13 cellular contexts compared by ENCODE assay signal in genomic region chr1:184419734-184420161, GRCh38. TPM values are rescaled to one million over a fixed set of nuclear protein-coding genes. Genes with fewer than 3 reads are reported as not detected.
DNase-seq lines count a peak whose midpoint lies in the region; ATAC-seq, FAIRE-seq and TF ChIP-seq lines count a peak whose summit lies in the region.
"Had no signal": no experiment of that assay in that cellular context is flagged by ENCODE, and none has a peak within 500 bp of the region (broad histone marks: within the 10 kb centered on the region; RNA-seq: fewer than 3 reads in every experiment).

No MANE protein-coding gene starts in this region.

- peak overlapping the region in 1 of 2 experiments; percentile 62 for H3K4ac ChIP-seq in mesenchymal stem cell (ENCODE audit: low read depth in 1 of 2, low read length in 2 of 2)

- H2AFZ ChIP-seq in mesenchymal stem cell (ENCODE audit: low read depth, low read length): no peak overlapping the region

- POLR2A ChIA-PET in AG04450 (lab: Yijun Ruan, JAX): interaction anchor here (0.6 kb wide), 1 partner anchor 577 kb away, joined by 3 read pairs; no protein-coding TSS in a partner anchor

- H3K23ac ChIP-seq in mesenchymal stem cell (ENCODE audit: low read length in 2 of 2): no peak overlapping the region

- no peak overlapping the region for H3K4me3 Mint-ChIP-seq in central memory CD8-positive, alpha-beta T cell
- H3K4me3 Mint-ChIP-seq: activated naive CD8-positive, alpha-beta T cell had no signal

- H3K27me3 ChIP-seq in AG04450 (ENCODE audit: control insufficient read depth, insufficient read depth, low read length) (no peaks in the 10 kb centered on the region), mesenchymal stem cell (ENCODE audit: control insufficient read depth in 1 of 2, insufficient read depth in 1 of 2, low read length in 2 of 2) (no peaks in the 10 kb centered on the region)

- no peak overlapping the region for H3K9ac ChIP-seq in mesenchymal stem cell (ENCODE audit: low read length)

- H2BK12ac ChIP-seq in mesenchymal stem cell (ENCODE audit: low read length in 2 of 2): peak overlapping the region in 1 of 2 experiments; percentile 95

- peak overlapping the region; percentile 92 for H2BK120ac ChIP-seq in mesenchymal stem cell (ENCODE audit: low read depth, low read length)

- peak overlapping the region; percentile 38 to 94 for H3K18ac ChIP-seq in mesenchymal stem cell (ENCODE audit: low read depth in 1 of 2, low read length in 2 of 2)

- H3K14ac ChIP-seq in mesenchymal stem cell (ENCODE audit: low read length in 2 of 2): no peak overlapping the region

- H3K9me3 Mint-ChIP-seq in central memory CD8-positive, alpha-beta T cell: no peaks in the 10 kb centered on the region

- CTCF ChIA-PET in AG04450 (lab: Charles Lee): interaction anchor here (2.8 kb wide), 1 partner anchor 244 kb away, joined by 10 read pairs; no protein-coding TSS in a partner anchor

- H3K79me1 ChIP-seq in mesenchymal stem cell (replicated peaks; ENCODE audit: low read length, poor library complexity, severe bottlenecking): peaks cover 11% of the 10 kb centered on the region

- no peaks in the 10 kb centered on the region for H3K27me3 Mint-ChIP-seq in central memory CD8-positive, alpha-beta T cell

- no peak overlapping the region for H2AK5ac ChIP-seq in mesenchymal stem cell (ENCODE audit: low read length, severe bottlenecking)

- TF ChIP-seq CTCF in AG04450 (IDR thresholded peaks at IDR 0.05; ENCODE audit: low read depth, low read length): no peak

- peak overlapping the region; percentile 79 for H4K8ac ChIP-seq in mesenchymal stem cell (ENCODE audit: low read length)

- peaks cover 73% of the 10 kb centered on the region for H3K4me1 Mint-ChIP-seq in central memory CD8-positive, alpha-beta T cell

- H3K4me3 ChIP-seq in AG04450 (ENCODE audit: low read depth, low read length) (no peak overlapping the region), mesenchymal stem cell (ENCODE audit: insufficient read depth in 1 of 2, low read depth in 1 of 2, low read length in 2 of 2) (no peak overlapping the region)

- ATAC-seq in central memory CD8-positive, alpha-beta T cell (replicated peaks; ENCODE audit: extremely low read depth, poor library complexity, severe bottlenecking): no peak
- ATAC-seq: left lobe of liver had no signal

- H3K4me2 ChIP-seq in mesenchymal stem cell (ENCODE audit: low read length, poor library complexity, severe bottlenecking): no peak overlapping the region

- peaks cover 2% of the 10 kb centered on the region for H3K4me1 ChIP-seq in mesenchymal stem cell (ENCODE audit: control insufficient read depth, insufficient read depth, low read depth, low read length)

- intact Hi-C loops in posterior vena cava (cut with DNase I): no loop called here

- H3K27ac ChIP-seq in AG04450 (ENCODE audit: low read depth, low read length): peak overlapping the region; percentile 35
- H3K27ac ChIP-seq in mesenchymal stem cell (ENCODE audit: low read length, poor library complexity, severe bottlenecking): no peak overlapping the region

- H2BK5ac ChIP-seq in mesenchymal stem cell (ENCODE audit: low read depth, low read length, poor library complexity, severe bottlenecking): no peak overlapping the region

- peaks cover 0 to 5% of the 10 kb centered on the region in 2 experiments for H3K36me3 ChIP-seq in mesenchymal stem cell (ENCODE audit: control insufficient read depth in 1 of 2, insufficient read depth in 2 of 2, low read depth in 1 of 2, low read length in 2 of 2)

- peaks cover 4% of the 10 kb centered on the region for H3K36me3 Mint-ChIP-seq in central memory CD8-positive, alpha-beta T cell (ENCODE audit: insufficient read depth)
- H3K36me3 Mint-ChIP-seq: activated naive CD8-positive, alpha-beta T cell had no signal

- peak overlapping the region; percentile 17 for H3K27ac Mint-ChIP-seq in central memory CD8-positive, alpha-beta T cell (ENCODE audit: low read depth)
- H3K27ac Mint-ChIP-seq: activated naive CD8-positive, alpha-beta T cell had no signal

- DNase-seq in AG04450 (ENCODE audit: low read depth, low spot score) (no peak), HT1080 (ENCODE audit: low read depth) (peak; percentile 53), mesenchymal stem cell (peak; percentile 88), posterior vena cava (ENCODE audit: low spot score) (no peak), HTR-8/SVneo (ENCODE audit: insufficient read length, low spot score) (no peak), NAMALWA (ENCODE audit: low spot score) (no peak)
- no peak for DNase-seq in central memory CD8-positive, alpha-beta T cell (ENCODE audit: low spot score in 2 of 2)
- no peak for DNase-seq in activated CD4-positive, alpha-beta T cell treated with anti-CD3 and anti-CD28 coated beads, Interleukin-2, amount 50 U/mL, for 1 hour
- DNase-seq: DND-41; NCI-H1930; stimulated activated CD8-positive, alpha-beta memory T cell treated with anti-CD3 and anti-CD28 coated beads, Interleukin-4, amount 100 ng/mL, for 48 hours had no signal

- WGBS in mesenchymal stem cell: 3% methylated on average over 3 of the region's 3 CpGs

- H3K9me3 ChIP-seq in AG04450 (ENCODE audit: control insufficient read depth, insufficient read depth, low read length) (no peaks in the 10 kb centered on the region), mesenchymal stem cell (ENCODE audit: control insufficient read depth, low read length) (no peaks in the 10 kb centered on the region)

- H2BK15ac ChIP-seq in mesenchymal stem cell (ENCODE audit: low read depth, poor library complexity, severe bottlenecking): no peak overlapping the region

- no peak for FAIRE-seq in HTR-8/SVneo (lab: Jason Lieb, UNC)

- peak overlapping the region; percentile 90 for H4K91ac ChIP-seq in mesenchymal stem cell (ENCODE audit: low read length)

RNA-seq across cellular contexts. Expression of gene C1orf21, which starts 32.9 kb away (rescaled TPM):
- polyA plus RNA-seq in AG04450 (2011; rRNA removed): 21.0 and 29.5 TPM in 2 replicates
- 4.1 and 7.0 TPM in 2 replicates for polyA minus RNA-seq in AG04450 (2011; rRNA and poly(A)+ RNA removed)
- 10.8 and 15.0 TPM in 2 replicates for total RNA-seq in HT1080 (2014; rRNA removed; shearing (Covaris generic))
- 18.9 and 24.6 TPM in 2 replicates for polyA plus RNA-seq in HT1080 (2015; cell fraction: cytosol; rRNA removed)
- 11.7 and 13.5 TPM in 2 replicates for polyA plus RNA-seq in HT1080 (2015; cell fraction: nucleus; rRNA removed)
- polyA plus RNA-seq in mesenchymal stem cell (2013, experiment 1 of 2): 77.8 TPM
- 73.4 TPM for polyA plus RNA-seq in mesenchymal stem cell (2013, experiment 2 of 2)
- 10 to 100 TPM; 64.5 to 69.3 TPM for total RNA-seq in posterior vena cava

Comparison
In these comparisons a context has a peak if more than half of its experiments do, and no peak if none do; other contexts are left out.
1. DNase-seq: peak in HT1080 (single experiment) and mesenchymal stem cell (single experiment); none in AG04450 (single experiment), central memory CD8-positive, alpha-beta T cell (0 of 2), posterior vena cava (single experiment), activated CD4-positive, alpha-beta T cell treated with anti-CD3 and anti-CD28 coated beads, Interleukin-2, amount 50 U/mL, for 1 hour (single experiment), HTR-8/SVneo (single experiment) and NAMALWA (single experiment).